Comparison of ENCODE assay signal across 36 cellular contexts in genomic region chr13:87334176-87334575, GRCh38.
"Had no signal": no experiment of that assay in that cellular context is flagged by ENCODE, and none has a peak within 500 bp of the region (broad histone marks: within the 10 kb centered on the region; RNA-seq: fewer than 3 reads in every experiment).

No MANE protein-coding gene starts in this region.

- H3K36me3 ChIP-seq: MG63 had no signal

- H3K4me3 ChIP-seq: MG63 had no signal

- H3K9ac ChIP-seq: KMS-11 had no signal

- H3K4me2 ChIP-seq: KMS-11 had no signal

- H3K27me3 ChIP-seq: MG63 had no signal

- H3K9me3 ChIP-seq: MG63 had no signal

- DNase-seq: Karpas-422, Kasumi-1, KG1, MG63, MM.1S, MV-4-11, NCI-H1048, NCI-H1092, NCI-H1092 treated with DMSO at 0.1 percent for 48 hours, NCI-H1105, NCI-H1105 treated with DMSO at 0.1 percent for 48 hours, NCI-H1417, NCI-H1417 treated with DMSO at 0.1 percent for 48 hours, NCI-H1436, NCI-H1436 treated with DMSO at 0.1 percent for 48 hours, NCI-H146, NCI-H1694, NCI-H1694 treated with DMSO at 0.1 percent for 48 hours, NCI-H187, NCI-H187 treated with DMSO at 0.1 percent for 48 hours, NCI-H1930, NCI-H2029, NCI-H2029 treated with DMSO at 0.1 percent for 48 hours, NCI-H2081, NCI-H2081 treated with DMSO at 0.1 percent for 48 hours, NCI-H2107, NCI-H2171, NCI-H2171 treated with DMSO at 0.1 percent for 48 hours, NCI-H2227 treated with DMSO at 0.1 percent for 48 hours, NCI-H226, NCI-H345, NCI-H446, NCI-H446 treated with DMSO at 0.1 percent for 48 hours, NCI-H510A, NCI-H510A treated with DMSO at 0.1 percent for 48 hours had no signal

- H3K27ac ChIP-seq: KMS-11 had no signal
